Comparison of ENCODE assay signal across 18 cellular contexts in genomic region chr1:83994111-83994510, GRCh38. TPM values are rescaled to one million over a fixed set of nuclear protein-coding genes. Genes with fewer than 3 reads are reported as not detected.
"Had no signal": no experiment of that assay in that cellular context is flagged by ENCODE, and none has a peak within 500 bp of the region (broad histone marks: within the 10 kb centered on the region; RNA-seq: fewer than 3 reads in every experiment).

No MANE protein-coding gene starts in this region.

- H3K27me3 ChIP-seq: colonic mucosa, sigmoid colon, tibial nerve, upper lobe of right lung, vagina had no signal

- H3K36me3 ChIP-seq: colonic mucosa, heart left ventricle, neutrophil, sigmoid colon, stomach, suprapubic skin, tibial nerve, upper lobe of right lung, vagina had no signal

- H3K27ac ChIP-seq: colonic mucosa, heart left ventricle, neutrophil, sigmoid colon, skin epidermis, stomach, suprapubic skin, tibial nerve, upper lobe of right lung, vagina had no signal

- ATAC-seq: esophagus mucosa; heart left ventricle; naive thymus-derived CD4-positive, alpha-beta T cell; stimulated activated naive B cell treated with anti-CD40 and anti-IgM and Interleukin-4, amounts not matched to agents 10 μg/mL and 1 μg/mL and 100 μg/mL, for 72 hours; upper lobe of right lung had no signal

- H3K4me3 ChIP-seq: colonic mucosa, heart left ventricle, sigmoid colon, skin epidermis, stomach, suprapubic skin, tibial nerve, upper lobe of right lung, vagina had no signal

- DNase-seq: colonic mucosa; effector CD8-positive, alpha-beta T cell; heart left ventricle; hippocampal formation; kidney glomerular epithelial cell; naive thymus-derived CD4-positive, alpha-beta T cell; sigmoid colon; stimulated activated CD4-positive, alpha-beta T cell treated with anti-CD3 and anti-CD28 coated beads, Interleukin-2, amount 100 ng/mL, for 24 hours; stimulated activated CD4-positive, alpha-beta T cell treated with anti-CD3 and anti-CD28 coated beads, Interleukin-4, amount 100 ng/mL, for 4 hours; stimulated activated naive B cell treated with anti-CD40 and anti-IgM and Interleukin-4, amounts not matched to agents 10 μg/mL and 1 μg/mL and 100 μg/mL, for 72 hours; stomach; upper lobe of right lung had no signal

- H3K4me1 ChIP-seq: colonic mucosa, upper lobe of right lung, vagina had no signal

- H3K9me3 ChIP-seq: colonic mucosa, heart left ventricle, neutrophil, sigmoid colon, stomach, suprapubic skin, tibial nerve, upper lobe of right lung, vagina had no signal

RNA-seq across cellular contexts. Expression of gene TTLL7, which starts 4.8 kb away (rescaled TPM):
- polyA plus RNA-seq: naive thymus-derived CD4-positive, alpha-beta T cell had no signal
